In the genomic region with DNA sequence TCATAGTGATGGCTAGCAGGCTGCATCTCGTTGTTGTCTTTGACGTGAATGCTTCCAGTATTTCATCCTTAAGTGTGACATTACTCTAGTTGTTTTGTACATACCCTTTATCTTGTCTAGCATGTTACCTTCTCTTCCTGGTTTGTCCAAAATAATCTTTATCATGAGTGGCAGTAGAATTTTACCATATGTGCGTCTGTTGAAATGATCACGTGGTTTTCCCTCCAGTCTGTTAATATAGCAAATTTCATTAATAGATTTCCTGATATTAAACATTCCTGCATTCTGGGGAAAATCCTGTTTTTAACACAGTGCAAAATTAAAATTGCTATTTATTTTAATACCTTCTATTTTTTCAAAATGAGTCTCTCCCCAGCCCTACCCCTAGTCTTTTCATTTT, we compare ENCODE assay signal across 7 cellular contexts.
"Had no signal": no experiment of that assay in that cellular context is flagged by ENCODE, and none has a peak within 500 bp of the region (broad histone marks: within the 10 kb centered on the region; RNA-seq: fewer than 3 reads in every experiment).

No MANE protein-coding gene starts in this region.

- DNase-seq: GM23248, GOT3, H7, HCEC 1CT, KBM-7 had no signal

- H3K27ac ChIP-seq: GM23248, HL-60 had no signal

- ATAC-seq: HepG2 had no signal

- H3K4me3 ChIP-seq: GM23248 had no signal
